In the genomic region with DNA sequence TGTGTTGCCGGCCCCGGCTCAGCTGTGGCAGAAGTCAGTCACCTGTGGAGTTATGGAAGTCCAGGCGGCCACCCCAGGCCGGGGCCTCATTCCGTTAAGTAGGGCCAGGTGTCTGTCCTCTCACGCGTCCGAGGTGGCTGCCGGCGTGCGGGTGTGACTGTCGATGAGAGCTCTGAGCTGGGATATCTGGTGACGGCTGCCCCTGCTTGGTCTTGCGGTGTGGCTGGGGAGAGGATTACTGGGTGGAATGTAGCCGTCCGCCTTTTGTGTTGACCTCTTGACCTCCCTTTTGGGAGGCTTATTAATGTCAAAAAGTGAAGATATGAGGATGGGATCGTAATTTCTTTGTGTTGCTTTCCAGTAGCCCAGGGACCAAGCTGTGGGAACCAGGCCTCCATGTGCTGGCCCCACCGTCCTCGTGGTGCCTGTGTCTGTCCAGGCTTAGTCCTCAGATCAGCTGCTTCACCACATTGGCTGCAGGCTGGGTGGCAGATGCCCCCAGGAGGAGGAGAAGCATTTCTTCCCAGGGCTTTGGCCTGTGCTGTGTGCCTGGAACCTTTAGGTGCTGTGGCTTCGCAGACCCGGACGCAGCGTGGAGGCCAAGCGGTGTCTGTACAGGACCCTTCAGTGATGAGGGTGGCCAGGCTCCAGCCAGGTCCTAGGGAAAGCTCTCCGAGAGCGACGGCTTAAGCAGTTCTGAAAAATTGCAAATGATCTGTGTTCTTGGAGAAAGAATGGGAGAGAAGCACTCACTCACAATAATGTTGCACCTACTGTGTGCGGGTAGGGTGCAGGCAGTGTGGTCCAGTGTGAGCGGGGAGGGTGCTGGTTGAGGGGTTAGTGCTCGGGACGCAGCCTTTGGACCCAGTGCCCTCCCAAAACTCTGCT, we compare ENCODE assay signal across 1 cellular context.
TF ChIP-seq lines count a peak whose summit lies in the region.

No MANE protein-coding gene starts in this region.

TF ChIP-seq in SK-N-SH treated with all-trans-retinoic acid at 6 μM for 48 hours, 23 proteins besides CTCF, POLR2A, EP300 and RAD21 (continued from another document):
- TF ChIP-seq, protein P1, sequence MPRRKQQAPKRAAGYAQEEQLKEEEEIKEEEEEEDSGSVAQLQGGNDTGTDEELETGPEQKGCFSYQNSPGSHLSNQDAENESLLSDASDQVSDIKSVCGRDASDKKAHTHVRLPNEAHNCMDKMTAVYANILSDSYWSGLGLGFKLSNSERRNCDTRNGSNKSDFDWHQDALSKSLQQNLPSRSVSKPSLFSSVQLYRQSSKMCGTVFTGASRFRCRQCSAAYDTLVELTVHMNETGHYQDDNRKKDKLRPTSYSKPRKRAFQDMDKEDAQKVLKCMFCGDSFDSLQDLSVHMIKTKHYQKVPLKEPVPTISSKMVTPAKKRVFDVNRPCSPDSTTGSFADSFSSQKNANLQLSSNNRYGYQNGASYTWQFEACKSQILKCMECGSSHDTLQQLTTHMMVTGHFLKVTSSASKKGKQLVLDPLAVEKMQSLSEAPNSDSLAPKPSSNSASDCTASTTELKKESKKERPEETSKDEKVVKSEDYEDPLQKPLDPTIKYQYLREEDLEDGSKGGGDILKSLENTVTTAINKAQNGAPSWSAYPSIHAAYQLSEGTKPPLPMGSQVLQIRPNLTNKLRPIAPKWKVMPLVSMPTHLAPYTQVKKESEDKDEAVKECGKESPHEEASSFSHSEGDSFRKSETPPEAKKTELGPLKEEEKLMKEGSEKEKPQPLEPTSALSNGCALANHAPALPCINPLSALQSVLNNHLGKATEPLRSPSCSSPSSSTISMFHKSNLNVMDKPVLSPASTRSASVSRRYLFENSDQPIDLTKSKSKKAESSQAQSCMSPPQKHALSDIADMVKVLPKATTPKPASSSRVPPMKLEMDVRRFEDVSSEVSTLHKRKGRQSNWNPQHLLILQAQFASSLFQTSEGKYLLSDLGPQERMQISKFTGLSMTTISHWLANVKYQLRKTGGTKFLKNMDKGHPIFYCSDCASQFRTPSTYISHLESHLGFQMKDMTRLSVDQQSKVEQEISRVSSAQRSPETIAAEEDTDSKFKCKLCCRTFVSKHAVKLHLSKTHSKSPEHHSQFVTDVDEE (CRISPR knock-in tag; IDR thresholded peaks at IDR 0.05): no peak
- TF ChIP-seq TOX (CRISPR knock-in tag; IDR thresholded peaks at IDR 0.05; ENCODE audit: borderline replicate concordance) (no peak), ISL1 (CRISPR knock-in tag; IDR thresholded peaks at IDR 0.05) (no peak), SNAI2 (CRISPR knock-in tag; IDR thresholded peaks at IDR 0.05) (no peak), OSR1 (CRISPR knock-in tag; IDR thresholded peaks at IDR 0.05) (no peak)
- TF ChIP-seq, protein P2, sequence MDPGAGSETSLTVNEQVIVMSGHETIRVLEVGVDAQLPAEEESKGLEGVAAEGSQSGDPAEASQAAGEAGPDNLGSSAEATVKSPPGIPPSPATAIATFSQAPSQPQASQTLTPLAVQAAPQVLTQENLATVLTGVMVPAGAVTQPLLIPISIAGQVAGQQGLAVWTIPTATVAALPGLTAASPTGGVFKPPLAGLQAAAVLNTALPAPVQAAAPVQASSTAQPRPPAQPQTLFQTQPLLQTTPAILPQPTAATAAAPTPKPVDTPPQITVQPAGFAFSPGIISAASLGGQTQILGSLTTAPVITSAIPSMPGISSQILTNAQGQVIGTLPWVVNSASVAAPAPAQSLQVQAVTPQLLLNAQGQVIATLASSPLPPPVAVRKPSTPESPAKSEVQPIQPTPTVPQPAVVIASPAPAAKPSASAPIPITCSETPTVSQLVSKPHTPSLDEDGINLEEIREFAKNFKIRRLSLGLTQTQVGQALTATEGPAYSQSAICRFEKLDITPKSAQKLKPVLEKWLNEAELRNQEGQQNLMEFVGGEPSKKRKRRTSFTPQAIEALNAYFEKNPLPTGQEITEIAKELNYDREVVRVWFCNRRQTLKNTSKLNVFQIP (CRISPR knock-in tag; IDR thresholded peaks at IDR 0.05; ENCODE audit: borderline replicate concordance, low read depth): no peak
- TF ChIP-seq, protein P3, sequence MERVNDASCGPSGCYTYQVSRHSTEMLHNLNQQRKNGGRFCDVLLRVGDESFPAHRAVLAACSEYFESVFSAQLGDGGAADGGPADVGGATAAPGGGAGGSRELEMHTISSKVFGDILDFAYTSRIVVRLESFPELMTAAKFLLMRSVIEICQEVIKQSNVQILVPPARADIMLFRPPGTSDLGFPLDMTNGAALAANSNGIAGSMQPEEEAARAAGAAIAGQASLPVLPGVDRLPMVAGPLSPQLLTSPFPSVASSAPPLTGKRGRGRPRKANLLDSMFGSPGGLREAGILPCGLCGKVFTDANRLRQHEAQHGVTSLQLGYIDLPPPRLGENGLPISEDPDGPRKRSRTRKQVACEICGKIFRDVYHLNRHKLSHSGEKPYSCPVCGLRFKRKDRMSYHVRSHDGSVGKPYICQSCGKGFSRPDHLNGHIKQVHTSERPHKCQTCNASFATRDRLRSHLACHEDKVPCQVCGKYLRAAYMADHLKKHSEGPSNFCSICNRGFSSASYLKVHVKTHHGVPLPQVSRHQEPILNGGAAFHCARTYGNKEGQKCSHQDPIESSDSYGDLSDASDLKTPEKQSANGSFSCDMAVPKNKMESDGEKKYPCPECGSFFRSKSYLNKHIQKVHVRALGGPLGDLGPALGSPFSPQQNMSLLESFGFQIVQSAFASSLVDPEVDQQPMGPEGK (CRISPR knock-in tag; IDR thresholded peaks at IDR 0.05; ENCODE audit: borderline replicate concordance): no peak
- TF ChIP-seq, protein P4, sequence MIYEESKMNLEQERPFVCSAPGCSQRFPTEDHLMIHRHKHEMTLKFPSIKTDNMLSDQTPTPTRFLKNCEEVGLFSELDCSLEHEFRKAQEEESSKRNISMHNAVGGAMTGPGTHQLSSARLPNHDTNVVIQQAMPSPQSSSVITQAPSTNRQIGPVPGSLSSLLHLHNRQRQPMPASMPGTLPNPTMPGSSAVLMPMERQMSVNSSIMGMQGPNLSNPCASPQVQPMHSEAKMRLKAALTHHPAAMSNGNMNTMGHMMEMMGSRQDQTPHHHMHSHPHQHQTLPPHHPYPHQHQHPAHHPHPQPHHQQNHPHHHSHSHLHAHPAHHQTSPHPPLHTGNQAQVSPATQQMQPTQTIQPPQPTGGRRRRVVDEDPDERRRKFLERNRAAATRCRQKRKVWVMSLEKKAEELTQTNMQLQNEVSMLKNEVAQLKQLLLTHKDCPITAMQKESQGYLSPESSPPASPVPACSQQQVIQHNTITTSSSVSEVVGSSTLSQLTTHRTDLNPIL (CRISPR knock-in tag; IDR thresholded peaks at IDR 0.05; ENCODE audit: low read depth): no peak
